In the genomic region with DNA sequence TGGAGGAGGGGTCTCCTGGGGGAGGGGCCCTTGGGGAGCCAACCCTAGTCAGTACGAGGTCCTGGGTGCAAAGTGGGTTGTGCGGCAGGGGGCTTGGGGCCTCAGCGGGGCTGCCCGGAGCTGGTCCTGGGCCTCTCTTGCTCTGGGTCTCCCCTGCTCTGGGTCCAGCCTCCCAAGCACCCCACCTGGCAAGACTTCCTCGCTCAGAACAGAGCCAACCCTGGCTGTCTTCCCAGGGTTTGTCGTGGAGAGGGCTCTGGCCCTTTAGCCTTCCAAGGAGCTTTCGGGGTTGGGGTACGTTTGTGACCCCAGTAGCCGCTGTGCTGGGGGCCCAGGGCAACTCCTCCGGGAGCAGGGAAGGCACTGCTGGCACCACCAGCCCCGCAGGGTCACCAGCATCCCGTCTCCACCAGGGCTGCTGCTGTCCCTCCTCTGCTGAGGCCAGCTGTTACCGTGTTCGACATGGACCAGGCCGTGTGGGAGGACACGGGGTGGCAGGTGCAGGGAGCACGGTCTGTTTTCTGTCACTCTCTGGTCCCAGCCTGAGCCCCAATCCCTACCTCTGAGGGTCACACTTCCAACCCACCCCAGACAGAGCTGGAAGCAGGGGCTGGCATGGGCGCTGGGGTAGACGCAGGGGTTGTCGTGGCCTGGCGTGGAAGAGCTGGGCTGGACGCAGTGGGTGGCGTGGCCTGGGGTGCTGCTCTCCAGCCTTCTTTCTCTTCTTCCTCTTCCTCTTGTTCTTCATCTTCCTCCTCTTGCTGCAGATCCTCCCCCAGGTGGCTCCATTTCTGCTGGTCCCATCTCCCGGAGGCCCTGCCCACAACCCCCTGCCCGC, we compare ENCODE assay signal across 1 cellular context.
TF ChIP-seq lines count a peak whose summit lies in the region.

No MANE protein-coding gene starts in this region.

TF ChIP-seq in H1, 55 proteins besides CTCF, POLR2A, EP300 and RAD21:
- TF ChIP-seq ASH2L (IDR thresholded peaks at IDR 0.05; ENCODE audit: low read length) (no peak), RNF2 (IDR thresholded peaks at IDR 0.05; ENCODE audit: borderline replicate concordance, low read depth, low read length, missing control alignments, poor library complexity, severe bottlenecking) (no peak), TEAD4 (IDR thresholded peaks at IDR 0.05; ENCODE audit: low read depth, low read length) (no peak), TCF12 (IDR thresholded peaks at IDR 0.05; ENCODE audit: low read depth, low read length) (no peak), POLR2AphosphoS5 (IDR thresholded peaks at IDR 0.05; ENCODE audit: low read depth, low read length) (no peak)
- TF ChIP-seq, protein P1, sequence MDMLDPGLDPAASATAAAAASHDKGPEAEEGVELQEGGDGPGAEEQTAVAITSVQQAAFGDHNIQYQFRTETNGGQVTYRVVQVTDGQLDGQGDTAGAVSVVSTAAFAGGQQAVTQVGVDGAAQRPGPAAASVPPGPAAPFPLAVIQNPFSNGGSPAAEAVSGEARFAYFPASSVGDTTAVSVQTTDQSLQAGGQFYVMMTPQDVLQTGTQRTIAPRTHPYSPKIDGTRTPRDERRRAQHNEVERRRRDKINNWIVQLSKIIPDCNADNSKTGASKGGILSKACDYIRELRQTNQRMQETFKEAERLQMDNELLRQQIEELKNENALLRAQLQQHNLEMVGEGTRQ (IDR thresholded peaks at IDR 0.05; ENCODE audit: low read length), result no peak
